Comparison of ENCODE assay signal across 14 cellular contexts in genomic region chr12:106343213-106343509, GRCh38. TPM values are rescaled to one million over a fixed set of nuclear protein-coding genes. Genes with fewer than 3 reads are reported as not detected.
DNase-seq lines count a peak whose midpoint lies in the region; ATAC-seq, FAIRE-seq and TF ChIP-seq lines count a peak whose summit lies in the region.
"Had no signal": no experiment of that assay in that cellular context is flagged by ENCODE, and none has a peak within 500 bp of the region (broad histone marks: within the 10 kb centered on the region; RNA-seq: fewer than 3 reads in every experiment).

No MANE protein-coding gene starts in this region.

- H3K79me2 ChIP-seq in ACC112 (ENCODE audit: control insufficient read depth, insufficient read depth, low read length, unreplicated experiment) (no peaks in the 10 kb centered on the region), K562 (ENCODE audit: control insufficient read depth, insufficient read depth, low read length) (no peaks in the 10 kb centered on the region)

- CTCF ChIA-PET in K562 (lab: Yijun Ruan, JAX; ENCODE audit: low intra/inter-chr PET ratio): no interaction called here

- H3K4me2 ChIP-seq in K562 (ENCODE audit: insufficient read depth, low read length): no peak overlapping the region

- H3K9me3 ChIP-seq in K562 (replicated peaks; ENCODE audit: control insufficient read depth, insufficient read depth, low read depth, low read length) (no peaks in the 10 kb centered on the region), prostate gland (no peaks in the 10 kb centered on the region)

- H3K36me3 ChIP-seq in ACC112 (ENCODE audit: insufficient read depth, low read length) (no peaks in the 10 kb centered on the region), K562 (ENCODE audit: control insufficient read depth, insufficient read depth, low read length) (no peaks in the 10 kb centered on the region), prostate gland (no peaks in the 10 kb centered on the region)

- FAIRE-seq in K562 (lab: Jason Lieb, UNC): no peak
- FAIRE-seq: GM18507 had no signal

- WGBS in K562 (ENCODE audit: insufficient coverage, low coverage, missing lambda C conversion rate): 51% methylated on average over 2 of the region's 2 CpGs
- WGBS in prostate gland: 62% methylated on average over 2 of the region's 2 CpGs

- no peaks in the 10 kb centered on the region for H3K9me1 ChIP-seq in K562 (ENCODE audit: control insufficient read depth, insufficient read depth, low read length)

- in situ Hi-C loops in K562 (cut with MboI): no loop called here
- in situ Hi-C loops in G401 (cut with HindIII; ENCODE audit: low sequenced_read_pairs): no loop called here

- peak overlapping the region; percentile 55 for H2AFZ ChIP-seq in ACC112 (ENCODE audit: low read length, unreplicated experiment)
- H2AFZ ChIP-seq in K562 (ENCODE audit: low read depth, low read length): 0 out of 2 replicates have a peak overlapping the region, but pooled peaks have one; percentile 34

- POLR2A ChIA-PET in K562 (lab: Yijun Ruan, JAX): no interaction called here

- peaks cover 11% of the 10 kb centered on the region for H3K4me1 ChIP-seq in ACC112 (ENCODE audit: control insufficient read depth, insufficient read depth, low read length, unreplicated experiment)
- no peaks in the 10 kb centered on the region for H3K4me1 ChIP-seq in K562 (replicated peaks in 1 of 2; ENCODE audit: control insufficient read depth in 2 of 2, insufficient read depth in 2 of 2, low read length in 2 of 2)
- H3K4me1 ChIP-seq in prostate gland (replicated peaks): no peaks in the 10 kb centered on the region

- H3K4me3 ChIP-seq in ACC112 (ENCODE audit: low read depth, low read length) (peak overlapping the region; percentile 69), K562 (no peak overlapping the region), prostate gland (peak overlapping the region in 1 of 2 donors; percentile 16)

- H3K27ac ChIP-seq in ACC112 (ENCODE audit: low read depth, low read length): peak overlapping the region; percentile 59
- H3K27ac ChIP-seq in K562 (ENCODE audit: extremely low read depth, low read depth, low read length): no peak overlapping the region
- H3K27ac ChIP-seq in prostate gland: peak overlapping the region; percentile 39 to 54

- intact Hi-C loops in K562 (cut with micrococcal nuclease) (loop anchor here (5.0 kb wide), 1 partner anchor 61 kb away; no protein-coding TSS in a partner anchor), left cardiac atrium (cut with DNase I) (loop anchor here in 1 of 2 donors (2.0 to 10.0 kb wide), 2 partner anchors 40 to 198 kb away; partner anchors contain the start of gene TCP11L2), prostate gland (cut with DNase I) (no loop called here)

- TF ChIP-seq RAD21 in K562 (CRISPR knock-in tag; conservative IDR thresholded peaks at IDR 0.05 in 1 of 2, IDR thresholded peaks at IDR 0.05 in 1 of 2): no peak

- H3K9ac ChIP-seq in K562 (ENCODE audit: insufficient read depth in 1 of 2, low read depth in 2 of 2, low read length in 2 of 2): no peak overlapping the region

- no peak for ATAC-seq in K562
- peak; percentile 3 to 12 for ATAC-seq in left cardiac atrium
- ATAC-seq in GM21723 (IDR thresholded peaks at IDR 0.05; ENCODE audit: unreplicated experiment): no peak
- no peak for ATAC-seq in GM21381 (IDR thresholded peaks at IDR 0.05; ENCODE audit: unreplicated experiment)
- ATAC-seq in HG03354 (IDR thresholded peaks at IDR 0.05; ENCODE audit: poor library complexity, severe bottlenecking, unreplicated experiment): no peak
- ATAC-seq: stimulated activated naive B cell treated with anti-CD40 and anti-IgM and Interleukin-4, amounts not matched to agents 10 μg/mL and 1 μg/mL and 100 μg/mL, for 72 hours had no signal

- H4K20me1 ChIP-seq in K562 (replicated peaks; ENCODE audit: control insufficient read depth, insufficient read depth, low read length): no peaks in the 10 kb centered on the region

- H3K27me3 ChIP-seq in ACC112 (ENCODE audit: insufficient read depth, low read length): no peaks in the 10 kb centered on the region
- H3K27me3 ChIP-seq in K562 (ENCODE audit: control insufficient read depth in 2 of 2, insufficient read depth in 2 of 2, low read length in 2 of 2): no peaks in the 10 kb centered on the region
- no peaks in the 10 kb centered on the region for H3K27me3 ChIP-seq in prostate gland (replicated peaks; ENCODE audit: insufficient read depth)

- DNase-seq in K562 (ENCODE audit: extremely low read depth in 1 of 4, low spot score in 3 of 4): no peak
- no peak for DNase-seq in left cardiac atrium
- DNase-seq in prostate gland (ENCODE audit: low spot score): no peak
- no peak for DNase-seq in G401 (ENCODE audit: low spot score)
- DNase-seq: activated CD4-positive, alpha-beta T cell treated with anti-CD3 and anti-CD28 coated beads, Interleukin-2, amount 10 ng/mL, durations not matched to agents 7 days and 5 days; activated naive CD4-positive, alpha-beta T cell treated with Interleukin-2 at 50 U/mL for 16 hours; NCI-H1092 treated with DMSO at 0.1 percent for 48 hours; NCI-H748 treated with DMSO at 0.1 percent for 48 hours; stimulated activated naive B cell treated with anti-CD40 and anti-IgM and Interleukin-4, amounts not matched to agents 10 μg/mL and 1 μg/mL and 100 μg/mL, for 72 hours had no signal

- no peak for TF ChIP-seq POLR2A in K562 (conservative IDR thresholded peaks at IDR 0.05)
- no peak for TF ChIP-seq POLR2A in prostate gland (IDR thresholded peaks at IDR 0.05)

- no TSS peak for BruUV-seq in K562 (replicated peaks; lab: Mats Ljungman, UMichigan)

- TF ChIP-seq EP300 in K562 (IDR thresholded peaks at IDR 0.05; ENCODE audit: low read length): no peak

- TF ChIP-seq CTCF in K562 (IDR thresholded peaks at IDR 0.05 in 2 of 3, conservative IDR thresholded peaks at IDR 0.05 in 1 of 3; ENCODE audit: insufficient read depth in 2 of 3, low read depth in 1 of 3, low read length in 3 of 3) (no peak), prostate gland (IDR thresholded peaks at IDR 0.05) (no peak)

TF ChIP-seq in K562, 482 proteins besides CTCF, POLR2A, EP300 and RAD21:
- TF ChIP-seq FOSL1 (tag; conservative IDR thresholded peaks at IDR 0.05) (peak; percentile 12; the same call in 1 of the 2 replicates), HMBOX1 (IDR thresholded peaks at IDR 0.05) (0 out of 2 replicates have a peak, but pooled peaks have one; percentile 33), KLF1 (tag; IDR thresholded peaks at IDR 0.05) (no peak)

RNA-seq across cellular contexts. Expression of gene POLR3B, which starts 14.4 kb away (rescaled TPM):
- total RNA-seq in K562 (2011; cell fraction: chromatin; rRNA removed; ENCODE audit: low replicate concordance): 10.8 and 26.4 TPM in 2 replicates
- 6.5 and 7.8 TPM in 2 replicates for total RNA-seq in K562 (2011; cell fraction: nucleolus; rRNA removed)
- 9.3 and 10.0 TPM in 2 replicates for total RNA-seq in K562 (2011; cell fraction: nucleoplasm; rRNA removed)
- total RNA-seq in K562 (2014; rRNA removed): 13.3 and 13.7 TPM in 2 replicates
- total RNA-seq in K562 (2014; rRNA removed; fragmentation: Illumina TruSeq; extraction: Trizol): 14.4 and 14.6 TPM in 2 replicates
- total RNA-seq in K562 (2015; rRNA removed; fragmentation: Illumina TruSeq; extraction: Trizol): 13.3 and 15.4 TPM in 2 replicates
- 14.6 and 15.0 TPM in 2 replicates for total RNA-seq in K562 (2021)
- polyA plus RNA-seq in K562 (2011; rRNA removed): 7.9 and 12.1 TPM in 2 replicates
- polyA plus RNA-seq in K562 (2011; cell fraction: cytosol; rRNA removed): 3.9 and 6.0 TPM in 2 replicates
- 4.7 and 4.9 TPM in 2 replicates for polyA plus RNA-seq in K562 (2011; cell fraction: nucleus; rRNA removed)
- polyA plus RNA-seq in K562 (2012): 11.3 and 12.0 TPM in 2 replicates
- polyA plus RNA-seq in K562 (2014; fragmentation: Illumina TruSeq; extraction: Trizol): 15.6 and 17.9 TPM in 2 replicates
- 10 to 100 TPM in 1 of 2 experiments, 1 to 10 TPM in 1; 7.6 to 16.5 TPM for polyA plus RNA-seq in K562 (2014; fragmentation: Nextera tagmentation; extraction: Ambion mirVana)
- 11.2 and 13.2 TPM in 2 replicates for polyA plus RNA-seq in K562 (2014; rRNA removed)
- polyA minus RNA-seq in K562 (2011; rRNA and poly(A)+ RNA removed): 24.9 and 30.2 TPM in 2 replicates
- 7.5 and 10.7 TPM in 2 replicates for polyA minus RNA-seq in K562 (2011; cell fraction: cytosol; rRNA and poly(A)+ RNA removed)
- polyA minus RNA-seq in K562 (2011; cell fraction: nucleus; rRNA and poly(A)+ RNA removed): 8.1 and 13.6 TPM in 2 replicates
- 1 to 10 TPM; 6.6 to 7.5 TPM for total RNA-seq in left cardiac atrium
- 1 to 10 TPM; 8.6 to 9.5 TPM for total RNA-seq in prostate gland
- total RNA-seq in G401 (2014; rRNA removed; shearing (Covaris generic)): 7.4 and 8.1 TPM in 2 replicates

RNA-seq across cellular contexts. Expression of gene TCP11L2, which starts 40.6 kb away (rescaled TPM):
- total RNA-seq in K562 (2011; cell fraction: chromatin; rRNA removed; ENCODE audit: low replicate concordance): 9.7 and 13.0 TPM in 2 replicates
- total RNA-seq in K562 (2011; cell fraction: nucleolus; rRNA removed): 6.8 and 8.9 TPM in 2 replicates
- total RNA-seq in K562 (2011; cell fraction: nucleoplasm; rRNA removed): 8.2 and 10.7 TPM in 2 replicates
- total RNA-seq in K562 (2014; rRNA removed) (1.6 and 2.3 TPM in 2 replicates), K562 (2014; rRNA removed; fragmentation: Illumina TruSeq; extraction: Trizol) (2.3 and 3.8 TPM in 2 replicates), K562 (2015; rRNA removed; fragmentation: Illumina TruSeq; extraction: Trizol) (0.53 and 0.83 TPM in 2 replicates), K562 (2021) (2.4 and 4.0 TPM in 2 replicates), left cardiac atrium (10 to 100 TPM; 41.5 to 52.5 TPM), prostate gland (10 to 100 TPM; 20.0 to 30.6 TPM)
- polyA plus RNA-seq in K562 (2011; rRNA removed) (3.7 and 4.5 TPM in 2 replicates), K562 (2014; fragmentation: Illumina TruSeq; extraction: Trizol) (1.3 and 2.1 TPM in 2 replicates), K562 (2014; fragmentation: Nextera tagmentation; extraction: Ambion mirVana) (1 to 10 TPM in 1 of 2 experiments, under 1 TPM in 1; 0.39 to 1.3 TPM), K562 (2014; rRNA removed) (0.86 and 1.6 TPM in 2 replicates)
- 1.1 and 2.2 TPM in 2 replicates for polyA plus RNA-seq in K562 (2011; cell fraction: cytosol; rRNA removed)
- polyA plus RNA-seq in K562 (2011; cell fraction: nucleus; rRNA removed): 3.3 and 4.3 TPM in 2 replicates
- 0.77 and 4.0 TPM in 2 replicates for polyA plus RNA-seq in K562 (2012)
- 7.9 and 10.0 TPM in 2 replicates for polyA minus RNA-seq in K562 (2011; rRNA and poly(A)+ RNA removed)
- 3.2 and 4.1 TPM in 2 replicates for polyA minus RNA-seq in K562 (2011; cell fraction: cytosol; rRNA and poly(A)+ RNA removed)
- polyA minus RNA-seq in K562 (2011; cell fraction: nucleus; rRNA and poly(A)+ RNA removed): 7.4 and 8.8 TPM in 2 replicates
- 12.7 and 12.9 TPM in 2 replicates for total RNA-seq in G401 (2014; rRNA removed; shearing (Covaris generic))

Comparison
In these comparisons a context has a peak if more than half of its experiments do, and no peak if none do; other contexts are left out.
1. ATAC-seq: peak in left cardiac atrium (2 of 2); none in K562 (single experiment), GM21723 (single experiment), GM21381 (single experiment) and HG03354 (single experiment).